In genomic region chr9:107931071-107931715, GRCh38 we compare ENCODE assay signal across 17 cellular contexts.
DNase-seq lines count a peak whose midpoint lies in the region; ATAC-seq and FAIRE-seq lines count a peak whose summit lies in the region.
"Had no signal": no experiment of that assay in that cellular context is flagged by ENCODE, and none has a peak within 500 bp of the region (broad histone marks: within the 10 kb centered on the region; RNA-seq: fewer than 3 reads in every experiment).

No MANE protein-coding gene starts in this region.

- H3K23ac ChIP-seq in mesenchymal stem cell (ENCODE audit: low read length in 2 of 2): no peak overlapping the region

- 86% methylated on average over 8 of the region's 8 CpGs for WGBS in mesenchymal stem cell
- WGBS in small intestine, 3 donors: 47 to 76% (median 49%) methylated on average over 8 of the region's 8 CpGs

- H3K36me3 Mint-ChIP-seq in dendritic cell treated with granulocyte-macrophage colony-stimulating factor and Interleukin-4, amounts not matched to agents 40 ng/mL and 50 ng/mL, for 4 days (ENCODE audit: low read depth): no peaks in the 10 kb centered on the region
- H3K36me3 Mint-ChIP-seq: CD4-positive, alpha-beta memory T cell had no signal

- H3K27me3 ChIP-seq in mesenchymal stem cell (ENCODE audit: control insufficient read depth in 1 of 2, insufficient read depth in 1 of 2, low read length in 2 of 2) (no peaks in the 10 kb centered on the region), small intestine (ENCODE audit: control insufficient read depth in 2 of 2, insufficient read depth in 2 of 2, low read length in 2 of 2) (no peaks in the 10 kb centered on the region)

- no peak overlapping the region for H2BK12ac ChIP-seq in mesenchymal stem cell (ENCODE audit: low read length in 2 of 2)

- H2BK120ac ChIP-seq in mesenchymal stem cell (ENCODE audit: low read depth, low read length): no peak overlapping the region

- H2BK15ac ChIP-seq in mesenchymal stem cell (ENCODE audit: low read depth, poor library complexity, severe bottlenecking): no peak overlapping the region

- H3K79me1 ChIP-seq in mesenchymal stem cell (replicated peaks; ENCODE audit: low read length, poor library complexity, severe bottlenecking): no peaks in the 10 kb centered on the region

- peak overlapping the region; percentile 75 for H2AK5ac ChIP-seq in mesenchymal stem cell (ENCODE audit: low read length, severe bottlenecking)

- H3K9ac ChIP-seq in mesenchymal stem cell (ENCODE audit: low read length): peak overlapping the region; percentile 33

- H3K4ac ChIP-seq in mesenchymal stem cell (ENCODE audit: low read depth in 1 of 2, low read length in 2 of 2): peak overlapping the region in 1 of 2 experiments; percentile 37

- H3K18ac ChIP-seq in mesenchymal stem cell (ENCODE audit: low read depth in 1 of 2, low read length in 2 of 2): no peak overlapping the region

- H3K9me3 ChIP-seq in mesenchymal stem cell (ENCODE audit: control insufficient read depth, low read length) (no peaks in the 10 kb centered on the region), small intestine (ENCODE audit: control insufficient read depth, low read depth) (no peaks in the 10 kb centered on the region)

- H2BK5ac ChIP-seq in mesenchymal stem cell (ENCODE audit: low read depth, low read length, poor library complexity, severe bottlenecking): no peak overlapping the region

- no peak overlapping the region for H4K8ac ChIP-seq in mesenchymal stem cell (ENCODE audit: low read length)

- intact Hi-C loops in dendritic cell treated with granulocyte-macrophage colony-stimulating factor and Interleukin-4, amounts not matched to agents 40 ng/mL and 50 ng/mL, for 4 days (cut with micrococcal nuclease): no loop called here

- DNase-seq in ELF-1 (ENCODE audit: low read depth, low spot score): peak; percentile 23
- no peak for DNase-seq in mesenchymal stem cell
- DNase-seq in small intestine: peak; percentile 52
- DNase-seq in SW480 (ENCODE audit: low spot score): no peak
- no peak for DNase-seq in SW 1271 (lab: John Stamatoyannopoulos, UW)
- DNase-seq in DMS79 treated with DMSO at 0.1 percent for 48 hours (lab: John Stamatoyannopoulos, UW): no peak
- DNase-seq: C1 segment of cervical spinal cord; CD4-positive, alpha-beta memory T cell; DMS79; GDM1 had no signal

- no peak for FAIRE-seq in small intestine (lab: Jason Lieb, UNC)
- FAIRE-seq: GM12892, H54, HepG2, HTR-8/SVneo had no signal

- H3K4me1 ChIP-seq in mesenchymal stem cell (ENCODE audit: control insufficient read depth, insufficient read depth, low read depth, low read length) (peaks cover 2% of the 10 kb centered on the region), small intestine (ENCODE audit: control insufficient read depth in 2 of 2, insufficient read depth in 1 of 2, low read depth in 1 of 2, low read length in 1 of 2) (peaks cover 0 to 9% of the 10 kb centered on the region in 2 donors)

- H3K27ac Mint-ChIP-seq in dendritic cell treated with granulocyte-macrophage colony-stimulating factor and Interleukin-4, amounts not matched to agents 40 ng/mL and 50 ng/mL, for 4 days: peak overlapping the region; percentile 58
- H3K27ac Mint-ChIP-seq: B cell; CD4-positive, alpha-beta memory T cell had no signal

- no peak for ATAC-seq in HG02798 (IDR thresholded peaks at IDR 0.05; ENCODE audit: poor library complexity, unreplicated experiment)
- ATAC-seq: HepG2 had no signal

- H3K4me2 ChIP-seq in mesenchymal stem cell (ENCODE audit: low read length, poor library complexity, severe bottlenecking): no peak overlapping the region

- H4K91ac ChIP-seq in mesenchymal stem cell (ENCODE audit: low read length): no peak overlapping the region

- no peak overlapping the region for H3K4me3 ChIP-seq in mesenchymal stem cell (ENCODE audit: insufficient read depth in 1 of 2, low read depth in 1 of 2, low read length in 2 of 2)
- no peak overlapping the region for H3K4me3 ChIP-seq in small intestine (ENCODE audit: low read depth in 1 of 2, low read length in 2 of 2)

- no peak overlapping the region for H3K27ac ChIP-seq in mesenchymal stem cell (ENCODE audit: low read length, poor library complexity, severe bottlenecking)
- no peak overlapping the region for H3K27ac ChIP-seq in small intestine (ENCODE audit: low read depth in 1 of 2, low read length in 1 of 2)

- H3K14ac ChIP-seq in mesenchymal stem cell (ENCODE audit: low read length in 2 of 2): peak overlapping the region in 1 of 2 experiments; percentile 15

- no peak overlapping the region for H3K4me3 Mint-ChIP-seq in dendritic cell treated with granulocyte-macrophage colony-stimulating factor and Interleukin-4, amounts not matched to agents 40 ng/mL and 50 ng/mL, for 4 days
- H3K4me3 Mint-ChIP-seq: B cell; CD4-positive, alpha-beta memory T cell had no signal

- H3K36me3 ChIP-seq in mesenchymal stem cell (ENCODE audit: control insufficient read depth in 1 of 2, insufficient read depth in 2 of 2, low read depth in 1 of 2, low read length in 2 of 2): no peaks in the 10 kb centered on the region
- no peaks in the 10 kb centered on the region for H3K36me3 ChIP-seq in small intestine (ENCODE audit: control insufficient read depth in 2 of 2, insufficient read depth in 2 of 2, low read length in 2 of 2)

- peaks cover 45% of the 10 kb centered on the region for H3K4me1 Mint-ChIP-seq in dendritic cell treated with granulocyte-macrophage colony-stimulating factor and Interleukin-4, amounts not matched to agents 40 ng/mL and 50 ng/mL, for 4 days (ENCODE audit: low read depth)
- H3K4me1 Mint-ChIP-seq: B cell; CD4-positive, alpha-beta memory T cell had no signal

- H2AFZ ChIP-seq in mesenchymal stem cell (ENCODE audit: low read depth, low read length): no peak overlapping the region

- H3K9me3 Mint-ChIP-seq in dendritic cell treated with granulocyte-macrophage colony-stimulating factor and Interleukin-4, amounts not matched to agents 40 ng/mL and 50 ng/mL, for 4 days: no peaks in the 10 kb centered on the region

- H3K27me3 Mint-ChIP-seq in dendritic cell treated with granulocyte-macrophage colony-stimulating factor and Interleukin-4, amounts not matched to agents 40 ng/mL and 50 ng/mL, for 4 days: no peaks in the 10 kb centered on the region
- H3K27me3 Mint-ChIP-seq: CD4-positive, alpha-beta memory T cell had no signal

Comparison
In these comparisons a context has a peak if more than half of its experiments do, and no peak if none do; other contexts are left out.
1. DNase-seq: peak in ELF-1 (single experiment) and small intestine (single experiment); none in mesenchymal stem cell (single experiment), SW480 (single experiment), SW 1271 (0 of 2) and DMS79 treated with DMSO at 0.1 percent for 48 hours (single experiment).